In the genomic region with DNA sequence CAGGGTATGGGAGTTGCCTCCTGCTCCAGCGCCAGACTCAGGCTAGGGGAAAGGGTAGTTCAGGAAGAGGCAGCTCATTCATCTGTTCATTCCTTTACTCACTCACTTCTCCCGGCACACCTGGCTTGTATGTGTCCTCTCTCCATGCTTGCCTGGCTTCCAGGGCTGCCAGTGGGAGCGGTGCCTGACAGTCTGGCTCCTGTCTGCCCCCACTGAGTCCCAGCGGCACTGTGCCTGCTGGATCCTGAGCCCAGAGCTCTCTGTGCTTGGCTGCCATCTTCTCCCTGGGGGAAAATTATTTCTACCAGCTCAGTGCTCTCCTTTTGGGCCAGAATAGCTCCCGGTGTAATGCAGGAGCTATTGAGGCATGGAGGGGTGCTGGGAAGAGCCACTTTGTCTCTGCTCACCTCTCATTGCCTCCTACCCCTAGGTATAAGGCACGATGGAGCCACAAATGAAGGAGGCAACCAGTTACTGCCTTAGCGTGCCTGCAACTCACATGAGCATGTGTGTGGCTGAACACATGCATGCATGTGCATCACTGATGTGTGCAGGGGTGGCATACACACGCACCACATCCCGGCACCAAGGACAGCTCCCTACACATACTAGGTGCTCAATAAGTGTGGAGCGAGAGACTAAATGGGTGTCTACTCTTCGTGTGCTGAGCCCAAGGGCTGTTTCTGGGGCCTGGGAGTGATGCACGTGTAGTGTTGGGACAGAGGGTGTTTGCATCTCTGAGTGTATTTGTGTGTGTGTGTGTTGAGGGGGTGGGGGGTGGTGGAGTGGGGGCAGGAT, we compare ENCODE assay signal across 28 cellular contexts. TPM values are rescaled to one million over a fixed set of nuclear protein-coding genes. Genes with fewer than 3 reads are reported as not detected.
DNase-seq lines count a peak whose midpoint lies in the region; ATAC-seq, FAIRE-seq and TF ChIP-seq lines count a peak whose summit lies in the region.
"Had no signal": no experiment of that assay in that cellular context is flagged by ENCODE, and none has a peak within 500 bp of the region (broad histone marks: within the 10 kb centered on the region; RNA-seq: fewer than 3 reads in every experiment).

No MANE protein-coding gene starts in this region.

- no peak for TF ChIP-seq CTCF in gastrocnemius medialis (IDR thresholded peaks at IDR 0.05 in 4 of 5, conservative IDR thresholded peaks at IDR 0.05 in 1 of 5)

- FAIRE-seq in HTR-8/SVneo (lab: Jason Lieb, UNC) (no peak), small intestine (lab: Jason Lieb, UNC) (no peak)
- FAIRE-seq: colon had no signal

- TF ChIP-seq POLR2A in gastrocnemius medialis (IDR thresholded peaks at IDR 0.05), result no peak

- DNase-seq in NCI-H748 (lab: John Stamatoyannopoulos, UW; ENCODE audit: unreplicated experiment) (peak; percentile 7), NCI-H748 treated with DMSO at 0.1 percent for 48 hours (lab: John Stamatoyannopoulos, UW) (no peak), H7 (peak; percentile 20), NCI-H446 treated with DMSO at 0.1 percent for 48 hours (lab: John Stamatoyannopoulos, UW) (peak; percentile 25), gastrocnemius medialis (peak; percentile 35 to 82), HTR-8/SVneo (ENCODE audit: insufficient read length, low spot score) (no peak), small intestine (no peak)
- DNase-seq in activated CD4-positive, CD25-positive, alpha-beta regulatory T cell (lab: John Stamatoyannopoulos, UW), result no peak
- DNase-seq: ACHN; activated CD4-positive, alpha-beta T cell treated with anti-CD3 and anti-CD28 coated beads for 48 hours; activated T-cell treated with anti-CD3 and anti-CD28 coated beads, Interleukin-2, amount 50 U/mL, for 24 hours; Calu3; effector CD8-positive, alpha-beta T cell; heart right ventricle; KBM-7; MG63; stimulated activated CD4-positive, alpha-beta T cell treated with anti-CD3 and anti-CD28 coated beads, Interleukin-1b, Interleukin-23, amount 100 ng/mL, for 48 hours; upper lobe of left lung had no signal

- H3K27me3 ChIP-seq in H7 (ENCODE audit: control insufficient read depth, insufficient read depth, low read length) (no peaks in the 10 kb centered on the region; the same call in 1 of the 2 replicates), gastrocnemius medialis (no peaks in the 10 kb centered on the region), small intestine (ENCODE audit: control insufficient read depth in 2 of 2, insufficient read depth in 2 of 2, low read length in 2 of 2) (peaks cover 0 to 11% of the 10 kb centered on the region in 2 donors)
- H3K27me3 ChIP-seq: BLaER1 treated with 17β-estradiol and CSF1 and Interleukin-3, amounts not matched to agents 10 nM and 100 nM; upper lobe of left lung had no signal

- no peaks in the 10 kb centered on the region for H3K9me3 ChIP-seq in gastrocnemius medialis
- no peaks in the 10 kb centered on the region for H3K9me3 ChIP-seq in small intestine (ENCODE audit: control insufficient read depth, low read depth)
- H3K9me3 ChIP-seq: BLaER1 treated with 17β-estradiol and CSF1 and Interleukin-3, amounts not matched to agents 10 nM and 100 nM; heart right ventricle; MG63; upper lobe of left lung had no signal

- H3K4me3 ChIP-seq in H7 (ENCODE audit: insufficient read depth, low read depth, low read length) (no peak overlapping the region), gastrocnemius medialis (no peak overlapping the region), small intestine (ENCODE audit: low read depth in 1 of 2, low read length in 2 of 2) (no peak overlapping the region)
- H3K4me3 ChIP-seq: BLaER1 treated with 17β-estradiol and CSF1 and Interleukin-3, amounts not matched to agents 10 nM and 100 nM; heart right ventricle; MG63; SK-N-MC; skin epidermis; upper lobe of left lung had no signal

- peak overlapping the region; percentile 77 to 92 (median 84) for H3K27ac ChIP-seq in gastrocnemius medialis
- H3K27ac ChIP-seq in small intestine (ENCODE audit: low read depth in 1 of 2, low read length in 1 of 2), result no peak overlapping the region
- H3K27ac ChIP-seq: BLaER1 treated with 17β-estradiol and CSF1 and Interleukin-3, amounts not matched to agents 10 nM and 100 nM; heart right ventricle; SK-N-MC; skin epidermis; upper lobe of left lung had no signal

- WGBS in small intestine, 3 donors, result 67 to 74% (median 72%) methylated on average over 12 of the region's 12 CpGs

- peaks cover 10 to 19% of the 10 kb centered on the region in 2 donors for H3K4me1 ChIP-seq in gastrocnemius medialis
- H3K4me1 ChIP-seq in small intestine (ENCODE audit: control insufficient read depth in 2 of 2, insufficient read depth in 1 of 2, low read depth in 1 of 2, low read length in 1 of 2), result no peaks in the 10 kb centered on the region
- H3K4me1 ChIP-seq: heart right ventricle, upper lobe of left lung had no signal

- H3K36me3 ChIP-seq in H7 (replicated peaks; ENCODE audit: control insufficient read depth, insufficient read depth, low read length) (no peaks in the 10 kb centered on the region), gastrocnemius medialis (no peaks in the 10 kb centered on the region), small intestine (ENCODE audit: control insufficient read depth in 2 of 2, insufficient read depth in 2 of 2, low read length in 2 of 2) (no peaks in the 10 kb centered on the region)
- H3K36me3 ChIP-seq: BLaER1 treated with 17β-estradiol and CSF1 and Interleukin-3, amounts not matched to agents 10 nM and 100 nM; heart right ventricle; MG63; upper lobe of left lung had no signal

- peak; percentile 30 to 42 for ATAC-seq in gastrocnemius medialis

- intact Hi-C loops in gastrocnemius medialis (cut with DNase I; ENCODE audit: low total_unique reads), result loop anchor here (2.0 to 5.0 kb wide), 3 partner anchors 46 to 174 kb away; partner anchors contain the start of genes CDH22, ELMO2 and NCOA5

- in situ Hi-C loops in gastrocnemius medialis (cut with MboI; ENCODE audit: low sequenced_read_pairs in 4 of 4), result no loop called here

RNA-seq across cellular contexts. Expression of gene CDH22, which starts 46.6 kb away (rescaled TPM):
- total RNA-seq in H7 (2014; rRNA removed; shearing (Covaris generic)), result 0.03 TPM in 1 of 2 replicates, not detected in the other
- total RNA-seq in gastrocnemius medialis, result 1 to 10 TPM in 1 of 4 donors, under 1 TPM in 3; 0.26 to 1.2 (median 0.35) TPM
- under 1 TPM in 1 of 3 donors, not detected in 2; 0.84 TPM for polyA plus RNA-seq in small intestine
- total RNA-seq: activated CD8-positive, alpha-beta memory T cell treated with anti-CD3 and anti-CD28 coated beads for 36 hours; Calu3; epithelial cell of proximal tubule; pulmonary artery endothelial cell; RPMI7951; subcutaneous adipose tissue; T-helper 2 cell treated with Interferon-gamma antibody and Interleukin-4, amounts not matched to agents 100 ng/mL and 5 ng/mL, for 36 hours had no signal

Comparison
In these comparisons a context has a peak if more than half of its experiments do, and no peak if none do; other contexts are left out.
1. DNase-seq: peak in NCI-H748 (single experiment), H7 (single experiment), NCI-H446 treated with DMSO at 0.1 percent for 48 hours (single experiment) and gastrocnemius medialis (2 of 2); none in NCI-H748 treated with DMSO at 0.1 percent for 48 hours (single experiment), HTR-8/SVneo (single experiment), activated CD4-positive, CD25-positive, alpha-beta regulatory T cell (0 of 4) and small intestine (single experiment).
2. H3K27ac ChIP-seq: peak in gastrocnemius medialis (4 of 4); none in small intestine (0 of 2).